32 cellular contexts compared by ENCODE assay signal in genomic region chr2:130766037-130766436, GRCh38. TPM values are rescaled to one million over a fixed set of nuclear protein-coding genes. Genes with fewer than 3 reads are reported as not detected.
"Had no signal": no experiment of that assay in that cellular context is flagged by ENCODE, and none has a peak within 500 bp of the region (broad histone marks: within the 10 kb centered on the region; RNA-seq: fewer than 3 reads in every experiment).

No MANE protein-coding gene starts in this region.

- H3K4me3 Mint-ChIP-seq: immature natural killer cell; naive thymus-derived CD4-positive, alpha-beta T cell; natural killer cell treated with Interleukin-12 subunit alpha and Interleukin-12 subunit beta and Interleukin-15 and Interleukin-18, amount 100 ng/mL, for 72 hours; stimulated activated memory B cell treated with anti-CD40 and anti-IgM and Interleukin-4, amounts not matched to agents 10 μg/mL and 1 μg/mL and 100 μg/mL, for 72 hours; stimulated activated naive CD8-positive, alpha-beta T cell treated with anti-CD3 and anti-CD28 coated beads, Interleukin-15, amount 100 ng/mL, for 72 hours; type B pancreatic cell had no signal

- H3K4me3 ChIP-seq: left ventricle myocardium inferior, lung, mucosa of descending colon, ovary, sigmoid colon, tibial nerve, uterus had no signal

- H3K4me1 ChIP-seq: left ventricle myocardium inferior, sigmoid colon, tibial nerve, uterus had no signal

- H3K36me3 Mint-ChIP-seq: immature natural killer cell; naive thymus-derived CD4-positive, alpha-beta T cell; natural killer cell treated with Interleukin-12 subunit alpha and Interleukin-12 subunit beta and Interleukin-15 and Interleukin-18, amount 100 ng/mL, for 72 hours; stimulated activated memory B cell treated with anti-CD40 and anti-IgM and Interleukin-4, amounts not matched to agents 10 μg/mL and 1 μg/mL and 100 μg/mL, for 72 hours; type B pancreatic cell had no signal

- H3K27ac ChIP-seq: left ventricle myocardium inferior, ovary, sigmoid colon, tibial nerve, uterus had no signal

- H3K27me3 ChIP-seq: ovary, tibial nerve, uterus had no signal

- ATAC-seq: mucosa of descending colon; naive thymus-derived CD4-positive, alpha-beta T cell; natural killer cell treated with Interleukin-12 subunit alpha and Interleukin-12 subunit beta and Interleukin-15 and Interleukin-18, amount 100 ng/mL, for 72 hours; right cardiac atrium; stimulated activated memory B cell treated with anti-CD40 and anti-IgM and Interleukin-4, amounts not matched to agents 10 μg/mL and 1 μg/mL and 100 μg/mL, for 72 hours; stimulated activated naive CD8-positive, alpha-beta T cell treated with anti-CD3 and anti-CD28 coated beads, Interleukin-15, amount 100 ng/mL, for 72 hours had no signal

- DNase-seq: hypothalamus; immature natural killer cell; left ventricle myocardium inferior; mesendoderm; midbrain; mucosa of descending colon; naive thymus-derived CD4-positive, alpha-beta T cell; nucleus accumbens; ovary; right cardiac atrium; sigmoid colon; small intestine; stimulated activated CD4-positive, alpha-beta T cell treated with anti-CD3 and anti-CD28 coated beads, Interleukin-1b, Interleukin-23, amount 100 ng/mL, for 48 hours; stimulated activated CD4-positive, alpha-beta T cell treated with anti-CD3 and anti-CD28 coated beads, Interleukin-2, amount 100 ng/mL, for 48 hours; stimulated activated CD4-positive, alpha-beta T cell treated with anti-CD3 and anti-CD28 coated beads, Interleukin-4, amount 100 ng/mL, for 4 hours; stimulated activated CD8-positive, alpha-beta memory T cell treated with anti-CD3 and anti-CD28 coated beads, Interleukin-4, amount 100 ng/mL, for 48 hours; stimulated activated naive CD4-positive, alpha-beta T cell treated with Interleukin-2 at 50 U/mL for 16 hours; stimulated activated naive CD8-positive, alpha-beta T cell treated with anti-CD3 and anti-CD28 coated beads, Interleukin-15, amount 100 ng/mL, for 72 hours; uterus had no signal

- H3K36me3 ChIP-seq: left ventricle myocardium inferior, ovary, sigmoid colon, tibial nerve, uterus had no signal

- H3K27ac Mint-ChIP-seq: immature natural killer cell; naive thymus-derived CD4-positive, alpha-beta T cell; natural killer cell treated with Interleukin-12 subunit alpha and Interleukin-12 subunit beta and Interleukin-15 and Interleukin-18, amount 100 ng/mL, for 72 hours; progenitor cell of endocrine pancreas; stimulated activated memory B cell treated with anti-CD40 and anti-IgM and Interleukin-4, amounts not matched to agents 10 μg/mL and 1 μg/mL and 100 μg/mL, for 72 hours; stimulated activated naive CD8-positive, alpha-beta T cell treated with anti-CD3 and anti-CD28 coated beads, Interleukin-15, amount 100 ng/mL, for 72 hours; type B pancreatic cell had no signal

- H3K4me1 Mint-ChIP-seq: immature natural killer cell; naive thymus-derived CD4-positive, alpha-beta T cell; stimulated activated memory B cell treated with anti-CD40 and anti-IgM and Interleukin-4, amounts not matched to agents 10 μg/mL and 1 μg/mL and 100 μg/mL, for 72 hours; stimulated activated naive CD8-positive, alpha-beta T cell treated with anti-CD3 and anti-CD28 coated beads, Interleukin-15, amount 100 ng/mL, for 72 hours had no signal

- H3K9me3 Mint-ChIP-seq: immature natural killer cell; naive thymus-derived CD4-positive, alpha-beta T cell; natural killer cell treated with Interleukin-12 subunit alpha and Interleukin-12 subunit beta and Interleukin-15 and Interleukin-18, amount 100 ng/mL, for 72 hours; stimulated activated memory B cell treated with anti-CD40 and anti-IgM and Interleukin-4, amounts not matched to agents 10 μg/mL and 1 μg/mL and 100 μg/mL, for 72 hours; stimulated activated naive CD8-positive, alpha-beta T cell treated with anti-CD3 and anti-CD28 coated beads, Interleukin-15, amount 100 ng/mL, for 72 hours; type B pancreatic cell had no signal

- H3K9me3 ChIP-seq: left ventricle myocardium inferior, mucosa of descending colon, ovary, sigmoid colon, tibial nerve, uterus had no signal

RNA-seq across cellular contexts. Expression of gene AMER3, which starts 10.7 kb away (rescaled TPM):
- total RNA-seq: kidney epithelial cell; left ventricle myocardium inferior; lower leg skin; myocyte; naive thymus-derived CD4-positive, alpha-beta T cell; natural killer cell treated with Interleukin-12 subunit alpha and Interleukin-12 subunit beta and Interleukin-15 and Interleukin-18, amount 100 ng/mL, for 72 hours; ovary; pulmonary artery endothelial cell; renal cortical epithelial cell; right cardiac atrium; tibial nerve; ureter had no signal

RNA-seq across cellular contexts. Expression of gene GPR148, which starts 37.2 kb away (rescaled TPM):
- total RNA-seq: kidney epithelial cell; left ventricle myocardium inferior; lower leg skin; lung; mucosa of descending colon; myocyte; naive thymus-derived CD4-positive, alpha-beta T cell; natural killer cell treated with Interleukin-12 subunit alpha and Interleukin-12 subunit beta and Interleukin-15 and Interleukin-18, amount 100 ng/mL, for 72 hours; ovary; pulmonary artery endothelial cell; right cardiac atrium; sigmoid colon; temporal lobe; tibial nerve; ureter; uterus had no signal
